2 cellular contexts compared by ENCODE assay signal in genomic region chr5:73417307-73418035, GRCh38.
TF ChIP-seq lines count a peak whose summit lies in the region.

No MANE protein-coding gene starts in this region.

TF ChIP-seq in IMR-90, 13 proteins besides CTCF, POLR2A, EP300 and RAD21 (continued from another document):
- TF ChIP-seq ELK1 (IDR thresholded peaks at IDR 0.05; ENCODE audit: borderline replicate concordance, low read depth, low read length) (no peak), NFE2L2 (IDR thresholded peaks at IDR 0.05; ENCODE audit: low read depth, low read length) (no peak), MAZ (IDR thresholded peaks at IDR 0.05; ENCODE audit: borderline replicate concordance, low read depth, low read length) (no peak; the same call in 1 of the 2 replicates), CEBPB (IDR thresholded peaks at IDR 0.05; ENCODE audit: low read depth, low read length) (no peak), FOS (IDR thresholded peaks at IDR 0.05; ENCODE audit: low read depth, low read length) (no peak), SMC3 (IDR thresholded peaks at IDR 0.05; ENCODE audit: low read depth, low read length) (no peak), RCOR1 (IDR thresholded peaks at IDR 0.05; ENCODE audit: insufficient replicate concordance, low read length) (no peak), USF2 (IDR thresholded peaks at IDR 0.05; ENCODE audit: low read depth, low read length) (no peak)

TF ChIP-seq in GM12891, 5 proteins besides CTCF, POLR2A, EP300 and RAD21 (continued from another document):
- TF ChIP-seq POLR2AphosphoS5 (IDR thresholded peaks at IDR 0.05; ENCODE audit: low read depth, low read length): no peak
